Comparison of ENCODE assay signal across 18 cellular contexts in genomic region chr4:135408109-135408508, GRCh38.
"Had no signal": no experiment of that assay in that cellular context is flagged by ENCODE, and none has a peak within 500 bp of the region (broad histone marks: within the 10 kb centered on the region; RNA-seq: fewer than 3 reads in every experiment).

No MANE protein-coding gene starts in this region.

- DNase-seq: effector CD4-positive, alpha-beta T cell; endodermal cell; foreskin melanocyte; head of caudate nucleus; kidney glomerular epithelial cell; mesendoderm; naive thymus-derived CD4-positive, alpha-beta T cell; spleen; stimulated activated CD4-positive, alpha-beta T cell treated with anti-CD3 and anti-CD28 coated beads, Interleukin-2, amount 100 ng/mL, for 24 hours; stimulated activated CD4-positive, alpha-beta T cell treated with anti-CD3 and anti-CD28 coated beads, Interleukin-4, amount 100 ng/mL, for 4 hours; stimulated activated naive B cell treated with anti-CD40 and anti-IgM and Interleukin-4, amounts not matched to agents 10 μg/mL and 1 μg/mL and 100 μg/mL, for 72 hours; stimulated activated naive CD8-positive, alpha-beta T cell treated with anti-CD3 and anti-CD28 coated beads, Interleukin-15, amount 100 ng/mL, for 72 hours had no signal

- H3K79me2 ChIP-seq: hepatocyte had no signal

- H3K27ac Mint-ChIP-seq: endodermal cell; naive thymus-derived CD4-positive, alpha-beta T cell; stimulated activated naive B cell treated with anti-CD40 and anti-IgM and Interleukin-4, amounts not matched to agents 10 μg/mL and 1 μg/mL and 100 μg/mL, for 72 hours; stimulated activated naive CD8-positive, alpha-beta T cell treated with anti-CD3 and anti-CD28 coated beads, Interleukin-15, amount 100 ng/mL, for 72 hours; type B pancreatic cell had no signal

- H3K4me1 Mint-ChIP-seq: naive thymus-derived CD4-positive, alpha-beta T cell; stimulated activated naive B cell treated with anti-CD40 and anti-IgM and Interleukin-4, amounts not matched to agents 10 μg/mL and 1 μg/mL and 100 μg/mL, for 72 hours; stimulated activated naive CD8-positive, alpha-beta T cell treated with anti-CD3 and anti-CD28 coated beads, Interleukin-15, amount 100 ng/mL, for 72 hours had no signal

- H3K36me3 ChIP-seq: spleen, thoracic aorta had no signal

- H3K36me3 Mint-ChIP-seq: naive thymus-derived CD4-positive, alpha-beta T cell; stimulated activated naive B cell treated with anti-CD40 and anti-IgM and Interleukin-4, amounts not matched to agents 10 μg/mL and 1 μg/mL and 100 μg/mL, for 72 hours; type B pancreatic cell had no signal

- H3K27ac ChIP-seq: coronary artery, hepatocyte, spleen, thoracic aorta had no signal

- H3K4me2 ChIP-seq: hepatocyte had no signal

- H3K4me1 ChIP-seq: spleen had no signal

- H3K4me3 Mint-ChIP-seq: endodermal cell; naive thymus-derived CD4-positive, alpha-beta T cell; stimulated activated naive B cell treated with anti-CD40 and anti-IgM and Interleukin-4, amounts not matched to agents 10 μg/mL and 1 μg/mL and 100 μg/mL, for 72 hours; stimulated activated naive CD8-positive, alpha-beta T cell treated with anti-CD3 and anti-CD28 coated beads, Interleukin-15, amount 100 ng/mL, for 72 hours; type B pancreatic cell had no signal

- FAIRE-seq: urothelium cell line had no signal

- ATAC-seq: naive thymus-derived CD4-positive, alpha-beta T cell; sciatic nerve; stimulated activated naive B cell treated with anti-CD40 and anti-IgM and Interleukin-4, amounts not matched to agents 10 μg/mL and 1 μg/mL and 100 μg/mL, for 72 hours; stimulated activated naive CD8-positive, alpha-beta T cell treated with anti-CD3 and anti-CD28 coated beads, Interleukin-15, amount 100 ng/mL, for 72 hours had no signal

- H2AFZ ChIP-seq: hepatocyte had no signal

- H3K27me3 Mint-ChIP-seq: naive thymus-derived CD4-positive, alpha-beta T cell; stimulated activated naive B cell treated with anti-CD40 and anti-IgM and Interleukin-4, amounts not matched to agents 10 μg/mL and 1 μg/mL and 100 μg/mL, for 72 hours; stimulated activated naive CD8-positive, alpha-beta T cell treated with anti-CD3 and anti-CD28 coated beads, Interleukin-15, amount 100 ng/mL, for 72 hours; type B pancreatic cell had no signal

- H3K27me3 ChIP-seq: hepatocyte, spleen had no signal

- H3K9me3 ChIP-seq: thoracic aorta had no signal

- H3K4me3 ChIP-seq: coronary artery, hepatocyte, spleen, thoracic aorta had no signal
